In genomic region chr22:42247596-42247995, GRCh38 we compare ENCODE assay signal across 16 cellular contexts. TPM values are rescaled to one million over a fixed set of nuclear protein-coding genes. Genes with fewer than 3 reads are reported as not detected.
DNase-seq lines count a peak whose midpoint lies in the region; ATAC-seq, FAIRE-seq and TF ChIP-seq lines count a peak whose summit lies in the region.
"Had no signal": no experiment of that assay in that cellular context is flagged by ENCODE, and none has a peak within 500 bp of the region (broad histone marks: within the 10 kb centered on the region; RNA-seq: fewer than 3 reads in every experiment).

No MANE protein-coding gene starts in this region.

- H3K27ac Mint-ChIP-seq in activated T-cell treated with anti-CD3 and anti-CD28 coated beads, Interleukin-2, amount 50 U/mL, for 72 hours, result peak overlapping the region; percentile 30
- peak overlapping the region; percentile 64 for H3K27ac Mint-ChIP-seq in CD8-positive, alpha-beta T cell
- peak overlapping the region in 8 of 10 donors; percentile 20 to 69 (median 50) for H3K27ac Mint-ChIP-seq in naive thymus-derived CD8-positive, alpha-beta T cell
- no peak overlapping the region for H3K27ac Mint-ChIP-seq in activated naive CD8-positive, alpha-beta T cell treated with anti-CD3 and anti-CD28 coated beads, Interleukin-2, amount 50 U/mL, for 24 hours
- H3K27ac Mint-ChIP-seq: B cell, GM23338 had no signal

- no peaks in the 10 kb centered on the region for H3K27me3 ChIP-seq in CD8-positive, alpha-beta T cell (ENCODE audit: insufficient read depth, low read length)
- H3K27me3 ChIP-seq in bronchial epithelial cell (ENCODE audit: control insufficient read depth, insufficient read depth, low read length), result no peaks in the 10 kb centered on the region

- H3K27me3 Mint-ChIP-seq in activated T-cell treated with anti-CD3 and anti-CD28 coated beads, Interleukin-2, amount 50 U/mL, for 72 hours (ENCODE audit: low read depth), result no peaks in the 10 kb centered on the region
- no peaks in the 10 kb centered on the region for H3K27me3 Mint-ChIP-seq in activated T-cell treated with anti-CD3 and anti-CD28 coated beads, Interleukin-2, amount 50 U/mL, for 4 hours (ENCODE audit: low read depth)
- no peaks in the 10 kb centered on the region for H3K27me3 Mint-ChIP-seq in CD8-positive, alpha-beta T cell (ENCODE audit: low read depth)
- no peaks in the 10 kb centered on the region for H3K27me3 Mint-ChIP-seq in naive thymus-derived CD8-positive, alpha-beta T cell
- H3K27me3 Mint-ChIP-seq in activated naive CD8-positive, alpha-beta T cell treated with anti-CD3 and anti-CD28 coated beads, Interleukin-2, amount 50 U/mL, for 24 hours, result no peaks in the 10 kb centered on the region
- H3K27me3 Mint-ChIP-seq: B cell had no signal

- peaks cover 3% of the 10 kb centered on the region for H3K36me3 ChIP-seq in CD8-positive, alpha-beta T cell (ENCODE audit: insufficient read depth, low read length)
- no peaks in the 10 kb centered on the region for H3K36me3 ChIP-seq in bronchial epithelial cell (ENCODE audit: control insufficient read depth, insufficient read depth, low read length)

- POLR2A ChIA-PET in CD8-positive, alpha-beta T cell (lab: Charles Lee), result no interaction called here
- POLR2A ChIA-PET in naive thymus-derived CD8-positive, alpha-beta T cell (lab: Charles Lee), result no interaction called here

- no peak overlapping the region for H3K4me3 ChIP-seq in CD8-positive, alpha-beta T cell (ENCODE audit: low read depth, low read length)
- H3K4me3 ChIP-seq in bronchial epithelial cell (ENCODE audit: low read depth, low read length), result no peak overlapping the region
- H3K4me3 ChIP-seq: GM23338 had no signal

- no peak for FAIRE-seq in bronchial epithelial cell (lab: Jason Lieb, UNC)
- FAIRE-seq: A204.1, GM18507 had no signal

- CTCF ChIA-PET in CD8-positive, alpha-beta T cell (lab: Charles Lee), result no interaction called here

- TF ChIP-seq CTCF in CD8-positive, alpha-beta T cell (IDR thresholded peaks at IDR 0.05), result no peak
- no peak for TF ChIP-seq CTCF in bronchial epithelial cell (IDR thresholded peaks at IDR 0.05; ENCODE audit: insufficient read depth, low read length, severe bottlenecking)

- H3K4me3 Mint-ChIP-seq in activated T-cell treated with anti-CD3 and anti-CD28 coated beads, Interleukin-2, amount 50 U/mL, for 72 hours, result no peak overlapping the region
- no peak overlapping the region for H3K4me3 Mint-ChIP-seq in activated T-cell treated with anti-CD3 and anti-CD28 coated beads, Interleukin-2, amount 50 U/mL, for 4 hours
- H3K4me3 Mint-ChIP-seq in CD8-positive, alpha-beta T cell, result no peak overlapping the region
- no peak overlapping the region for H3K4me3 Mint-ChIP-seq in naive thymus-derived CD8-positive, alpha-beta T cell
- no peak overlapping the region for H3K4me3 Mint-ChIP-seq in activated naive CD8-positive, alpha-beta T cell treated with anti-CD3 and anti-CD28 coated beads, Interleukin-2, amount 50 U/mL, for 24 hours
- H3K4me3 Mint-ChIP-seq: B cell, GM23338 had no signal

- no peaks in the 10 kb centered on the region for H3K4me1 ChIP-seq in CD8-positive, alpha-beta T cell (ENCODE audit: insufficient read depth, low read length)

- no peaks in the 10 kb centered on the region for H3K9me3 ChIP-seq in CD8-positive, alpha-beta T cell (ENCODE audit: low read length)

- no peaks in the 10 kb centered on the region for H3K9me3 Mint-ChIP-seq in activated T-cell treated with anti-CD3 and anti-CD28 coated beads, Interleukin-2, amount 50 U/mL, for 72 hours
- no peaks in the 10 kb centered on the region for H3K9me3 Mint-ChIP-seq in activated T-cell treated with anti-CD3 and anti-CD28 coated beads, Interleukin-2, amount 50 U/mL, for 4 hours
- H3K9me3 Mint-ChIP-seq in CD8-positive, alpha-beta T cell, result no peaks in the 10 kb centered on the region
- H3K9me3 Mint-ChIP-seq in naive thymus-derived CD8-positive, alpha-beta T cell, result no peaks in the 10 kb centered on the region
- H3K9me3 Mint-ChIP-seq in activated naive CD8-positive, alpha-beta T cell treated with anti-CD3 and anti-CD28 coated beads, Interleukin-2, amount 50 U/mL, for 24 hours, result no peaks in the 10 kb centered on the region
- H3K9me3 Mint-ChIP-seq: GM23338 had no signal

- ATAC-seq in activated T-cell treated with anti-CD3 and anti-CD28 coated beads, Interleukin-2, amount 50 U/mL, for 72 hours (replicated peaks in 1 of 2), result no peak
- no peak for ATAC-seq in activated T-cell treated with anti-CD3 and anti-CD28 coated beads, Interleukin-2, amount 50 U/mL, for 4 hours
- no peak for ATAC-seq in CD8-positive, alpha-beta T cell
- ATAC-seq in naive thymus-derived CD8-positive, alpha-beta T cell, result no peak
- ATAC-seq in activated naive CD8-positive, alpha-beta T cell treated with anti-CD3 and anti-CD28 coated beads, Interleukin-2, amount 50 U/mL, for 24 hours, result no peak
- no peak for ATAC-seq in GM19452 (IDR thresholded peaks at IDR 0.05; ENCODE audit: unreplicated experiment)
- ATAC-seq: GM23338 had no signal

- DNase-seq in activated T-cell treated with anti-CD3 and anti-CD28 coated beads, Interleukin-2, amount 50 U/mL, for 72 hours, result no peak
- DNase-seq in activated T-cell treated with anti-CD3 and anti-CD28 coated beads, Interleukin-2, amount 50 U/mL, for 4 hours, result no peak
- DNase-seq in CD8-positive, alpha-beta T cell, result no peak
- DNase-seq in bronchial epithelial cell (ENCODE audit: low read depth) (peak; percentile 23), GF-D8 (lab: John Stamatoyannopoulos, UW) (no peak)
- no peak for DNase-seq in naive thymus-derived CD8-positive, alpha-beta T cell
- no peak for DNase-seq in activated naive CD8-positive, alpha-beta T cell treated with anti-CD3 and anti-CD28 coated beads, Interleukin-2, amount 50 U/mL, for 24 hours
- DNase-seq: C1 segment of cervical spinal cord, DMS53, H7 had no signal

- intact Hi-C loops in CD8-positive, alpha-beta T cell (cut with DNase I, micrococcal nuclease), result no loop called here

- H3K4me1 Mint-ChIP-seq in activated T-cell treated with anti-CD3 and anti-CD28 coated beads, Interleukin-2, amount 50 U/mL, for 72 hours (ENCODE audit: low read depth), result peaks cover 42% of the 10 kb centered on the region
- peaks cover 46% of the 10 kb centered on the region for H3K4me1 Mint-ChIP-seq in activated T-cell treated with anti-CD3 and anti-CD28 coated beads, Interleukin-2, amount 50 U/mL, for 4 hours (ENCODE audit: low read depth)
- peaks cover 61% of the 10 kb centered on the region for H3K4me1 Mint-ChIP-seq in CD8-positive, alpha-beta T cell (ENCODE audit: low read depth)
- H3K4me1 Mint-ChIP-seq in naive thymus-derived CD8-positive, alpha-beta T cell, result peaks cover 33 to 64% (median 58%) of the 10 kb centered on the region in 4 donors
- peaks cover 37% of the 10 kb centered on the region for H3K4me1 Mint-ChIP-seq in activated naive CD8-positive, alpha-beta T cell treated with anti-CD3 and anti-CD28 coated beads, Interleukin-2, amount 50 U/mL, for 24 hours
- H3K4me1 Mint-ChIP-seq: GM23338 had no signal

- peaks cover 4 to 6% of the 10 kb centered on the region in 2 donors for H3K36me3 Mint-ChIP-seq in activated T-cell treated with anti-CD3 and anti-CD28 coated beads, Interleukin-2, amount 50 U/mL, for 72 hours (ENCODE audit: insufficient read depth in 2 of 2)
- peaks cover 14% of the 10 kb centered on the region for H3K36me3 Mint-ChIP-seq in activated T-cell treated with anti-CD3 and anti-CD28 coated beads, Interleukin-2, amount 50 U/mL, for 4 hours (ENCODE audit: insufficient read depth)
- H3K36me3 Mint-ChIP-seq in CD8-positive, alpha-beta T cell, result peaks cover 32% of the 10 kb centered on the region
- H3K36me3 Mint-ChIP-seq in naive thymus-derived CD8-positive, alpha-beta T cell, result peaks cover 0 to 30% (median 4%) of the 10 kb centered on the region in 3 donors
- H3K36me3 Mint-ChIP-seq in activated naive CD8-positive, alpha-beta T cell treated with anti-CD3 and anti-CD28 coated beads, Interleukin-2, amount 50 U/mL, for 24 hours (ENCODE audit: low read depth), result peaks cover 18% of the 10 kb centered on the region

- H3K27ac ChIP-seq in CD8-positive, alpha-beta T cell (ENCODE audit: low read depth, low read length), result no peak overlapping the region
- H3K27ac ChIP-seq: HL-60 had no signal

RNA-seq across cellular contexts. Expression of gene TCF20, which starts 22.9 kb away (rescaled TPM):
- total RNA-seq in activated T-cell treated with anti-CD3 and anti-CD28 coated beads, Interleukin-2, amount 50 U/mL, for 72 hours, result 10 to 100 TPM; 64.0 to 82.8 TPM
- total RNA-seq in activated T-cell treated with anti-CD3 and anti-CD28 coated beads, Interleukin-2, amount 50 U/mL, for 4 hours, result 10 to 100 TPM; 68.1 to 74.4 (median 69.9) TPM
- 10 to 100 TPM; 50.7 to 60.6 TPM for total RNA-seq in CD8-positive, alpha-beta T cell
- 36.9 and 40.8 TPM in 2 replicates for total RNA-seq in bronchial epithelial cell
- 100 to 1,000 TPM in 1 of 2 experiments, 10 to 100 TPM in 1; 98.2 to 109 TPM for total RNA-seq in naive thymus-derived CD8-positive, alpha-beta T cell
- polyA plus RNA-seq in naive thymus-derived CD8-positive, alpha-beta T cell, result 1 to 10 TPM; 1.3 to 3.4 (median 2.4) TPM
